Comparison of ENCODE assay signal across 1 cellular context in genomic region chr11:31139479-31139878, GRCh38.
TF ChIP-seq lines count a peak whose summit lies in the region.

No MANE protein-coding gene starts in this region.

TF ChIP-seq in GM23338, 12 proteins besides CTCF, POLR2A, EP300 and RAD21 (continued from another document):
- TF ChIP-seq, protein P1, sequence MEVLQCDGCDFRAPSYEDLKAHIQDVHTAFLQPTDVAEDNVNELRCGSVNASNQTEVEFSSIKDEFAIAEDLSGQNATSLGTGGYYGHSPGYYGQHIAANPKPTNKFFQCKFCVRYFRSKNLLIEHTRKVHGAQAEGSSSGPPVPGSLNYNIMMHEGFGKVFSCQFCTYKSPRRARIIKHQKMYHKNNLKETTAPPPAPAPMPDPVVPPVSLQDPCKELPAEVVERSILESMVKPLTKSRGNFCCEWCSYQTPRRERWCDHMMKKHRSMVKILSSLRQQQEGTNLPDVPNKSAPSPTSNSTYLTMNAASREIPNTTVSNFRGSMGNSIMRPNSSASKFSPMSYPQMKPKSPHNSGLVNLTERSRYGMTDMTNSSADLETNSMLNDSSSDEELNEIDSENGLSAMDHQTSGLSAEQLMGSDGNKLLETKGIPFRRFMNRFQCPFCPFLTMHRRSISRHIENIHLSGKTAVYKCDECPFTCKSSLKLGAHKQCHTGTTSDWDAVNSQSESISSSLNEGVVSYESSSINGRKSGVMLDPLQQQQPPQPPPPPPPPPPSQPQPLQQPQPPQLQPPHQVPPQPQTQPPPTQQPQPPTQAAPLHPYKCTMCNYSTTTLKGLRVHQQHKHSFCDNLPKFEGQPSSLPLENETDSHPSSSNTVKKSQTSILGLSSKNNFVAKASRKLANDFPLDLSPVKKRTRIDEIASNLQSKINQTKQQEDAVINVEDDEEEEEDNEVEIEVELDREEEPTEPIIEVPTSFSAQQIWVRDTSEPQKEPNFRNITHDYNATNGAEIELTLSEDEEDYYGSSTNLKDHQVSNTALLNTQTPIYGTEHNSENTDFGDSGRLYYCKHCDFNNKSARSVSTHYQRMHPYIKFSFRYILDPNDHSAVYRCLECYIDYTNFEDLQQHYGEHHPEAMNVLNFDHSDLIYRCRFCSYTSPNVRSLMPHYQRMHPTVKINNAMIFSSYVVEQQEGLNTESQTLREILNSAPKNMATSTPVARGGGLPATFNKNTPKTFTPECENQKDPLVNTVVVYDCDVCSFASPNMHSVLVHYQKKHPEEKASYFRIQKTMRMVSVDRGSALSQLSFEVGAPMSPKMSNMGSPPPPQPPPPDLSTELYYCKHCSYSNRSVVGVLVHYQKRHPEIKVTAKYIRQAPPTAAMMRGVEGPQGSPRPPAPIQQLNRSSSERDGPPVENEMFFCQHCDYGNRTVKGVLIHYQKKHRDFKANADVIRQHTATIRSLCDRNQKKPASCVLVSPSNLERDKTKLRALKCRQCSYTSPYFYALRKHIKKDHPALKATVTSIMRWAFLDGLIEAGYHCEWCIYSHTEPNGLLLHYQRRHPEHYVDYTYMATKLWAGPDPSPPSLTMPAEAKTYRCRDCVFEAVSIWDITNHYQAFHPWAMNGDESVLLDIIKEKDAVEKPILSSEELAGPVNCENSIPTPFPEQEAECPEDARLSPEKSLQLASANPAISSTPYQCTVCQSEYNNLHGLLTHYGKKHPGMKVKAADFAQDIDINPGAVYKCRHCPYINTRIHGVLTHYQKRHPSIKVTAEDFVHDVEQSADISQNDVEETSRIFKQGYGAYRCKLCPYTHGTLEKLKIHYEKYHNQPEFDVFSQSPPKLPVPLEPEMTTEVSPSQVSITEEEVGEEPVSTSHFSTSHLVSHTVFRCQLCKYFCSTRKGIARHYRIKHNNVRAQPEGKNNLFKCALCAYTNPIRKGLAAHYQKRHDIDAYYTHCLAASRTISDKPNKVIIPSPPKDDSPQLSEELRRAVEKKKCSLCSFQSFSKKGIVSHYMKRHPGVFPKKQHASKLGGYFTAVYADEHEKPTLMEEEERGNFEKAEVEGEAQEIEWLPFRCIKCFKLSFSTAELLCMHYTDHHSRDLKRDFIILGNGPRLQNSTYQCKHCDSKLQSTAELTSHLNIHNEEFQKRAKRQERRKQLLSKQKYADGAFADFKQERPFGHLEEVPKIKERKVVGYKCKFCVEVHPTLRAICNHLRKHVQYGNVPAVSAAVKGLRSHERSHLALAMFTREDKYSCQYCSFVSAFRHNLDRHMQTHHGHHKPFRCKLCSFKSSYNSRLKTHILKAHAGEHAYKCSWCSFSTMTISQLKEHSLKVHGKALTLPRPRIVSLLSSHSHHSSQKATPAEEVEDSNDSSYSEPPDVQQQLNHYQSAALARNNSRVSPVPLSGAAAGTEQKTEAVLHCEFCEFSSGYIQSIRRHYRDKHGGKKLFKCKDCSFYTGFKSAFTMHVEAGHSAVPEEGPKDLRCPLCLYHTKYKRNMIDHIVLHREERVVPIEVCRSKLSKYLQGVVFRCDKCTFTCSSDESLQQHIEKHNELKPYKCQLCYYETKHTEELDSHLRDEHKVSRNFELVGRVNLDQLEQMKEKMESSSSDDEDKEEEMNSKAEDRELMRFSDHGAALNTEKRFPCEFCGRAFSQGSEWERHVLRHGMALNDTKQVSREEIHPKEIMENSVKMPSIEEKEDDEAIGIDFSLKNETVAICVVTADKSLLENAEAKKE (CRISPR knock-in tag; IDR thresholded peaks at IDR 0.05) = no peak
- TF ChIP-seq STAT1 (IDR thresholded peaks at IDR 0.05; ENCODE audit: unreplicated experiment) (no peak), ZNF331 (CRISPR knock-in tag; IDR thresholded peaks at IDR 0.05; ENCODE audit: low read depth) (no peak), NANOG (IDR thresholded peaks at IDR 0.05; ENCODE audit: borderline replicate concordance) (peak; percentile 47; the same call in 1 of the 2 replicates), REST (IDR thresholded peaks at IDR 0.05; ENCODE audit: unreplicated experiment) (no peak), JUNB (IDR thresholded peaks at IDR 0.05; ENCODE audit: unreplicated experiment) (no peak)
